23 cellular contexts compared by ENCODE assay signal in genomic region chr9:134892221-134892620, GRCh38. TPM values are rescaled to one million over a fixed set of nuclear protein-coding genes. Genes with fewer than 3 reads are reported as not detected.
"Had no signal": no experiment of that assay in that cellular context is flagged by ENCODE, and none has a peak within 500 bp of the region (broad histone marks: within the 10 kb centered on the region; RNA-seq: fewer than 3 reads in every experiment).

No MANE protein-coding gene starts in this region.

- H3K27ac Mint-ChIP-seq: activated naive CD8-positive, alpha-beta T cell; activated T-helper 2 cell treated with anti-CD3 and anti-CD28 coated beads, Interferon-gamma antibody, Interleukin-2, Interleukin-4, amounts not matched to agents 10 μg/mL and 5 μg/mL and 100 μg/mL, durations not matched to agents 14 hours and 24 hours and 36 hours; mesothelial cell of epicardium; stimulated activated effector memory CD8-positive, alpha-beta T cell treated with anti-CD3 and anti-CD28 coated beads, Interleukin-12 subunit alpha, Interleukin-12 subunit beta, amount 100 ng/mL, for 72 hours had no signal

- H3K4me3 ChIP-seq: body of pancreas, ovary, SK-N-MC, thyroid gland had no signal

- H3K27me3 ChIP-seq: body of pancreas, ovary, thyroid gland had no signal

- DNase-seq: activated CD4-positive, CD25-positive, alpha-beta regulatory T cell treated with anti-CD3 and anti-CD28 coated beads, Interleukin-2, amount 50 U/mL, for 72 hours; activated T-cell treated with anti-CD3 and anti-CD28 coated beads, Interleukin-2, amount 50 U/mL, for 1 hour; amygdala; body of pancreas; central memory CD4-positive, alpha-beta T cell; cortex of kidney; effector CD8-positive, alpha-beta T cell; foreskin keratinocyte; glutamatergic neuron; kidney glomerular epithelial cell; stimulated activated CD4-positive, alpha-beta T cell treated with anti-CD3 and anti-CD28 coated beads, Interleukin-12 subunit alpha, Interleukin-12 subunit beta, amount 100 ng/mL, for 4 hours; stimulated activated CD4-positive, alpha-beta T cell treated with anti-CD3 and anti-CD28 coated beads, Interleukin-2, amount 100 ng/mL, for 24 hours; T-helper 9 cell; thyroid gland had no signal

- H3K27ac ChIP-seq: body of pancreas, foreskin keratinocyte, ovary, SK-N-MC, thyroid gland had no signal

- H3K36me3 ChIP-seq: ovary, thyroid gland had no signal

- H3K9me3 ChIP-seq: ovary, thyroid gland had no signal

- ATAC-seq: body of pancreas; foreskin keratinocyte; stimulated activated effector memory CD8-positive, alpha-beta T cell treated with anti-CD3 and anti-CD28 coated beads, Interleukin-12 subunit alpha, Interleukin-12 subunit beta, amount 100 ng/mL, for 72 hours had no signal

- H3K4me3 Mint-ChIP-seq: activated naive CD8-positive, alpha-beta T cell; mesothelial cell of epicardium; stimulated activated effector memory CD8-positive, alpha-beta T cell treated with anti-CD3 and anti-CD28 coated beads, Interleukin-12 subunit alpha, Interleukin-12 subunit beta, amount 100 ng/mL, for 72 hours had no signal

- H3K36me3 Mint-ChIP-seq: activated naive CD8-positive, alpha-beta T cell; mesothelial cell of epicardium; stimulated activated effector memory CD8-positive, alpha-beta T cell treated with anti-CD3 and anti-CD28 coated beads, Interleukin-12 subunit alpha, Interleukin-12 subunit beta, amount 100 ng/mL, for 72 hours had no signal

- H3K9me3 Mint-ChIP-seq: activated T-helper 2 cell treated with anti-CD3 and anti-CD28 coated beads, Interferon-gamma antibody, Interleukin-2, Interleukin-4, amounts not matched to agents 10 μg/mL and 5 μg/mL and 100 μg/mL, durations not matched to agents 14 hours and 24 hours and 36 hours; mesothelial cell of epicardium; stimulated activated effector memory CD8-positive, alpha-beta T cell treated with anti-CD3 and anti-CD28 coated beads, Interleukin-12 subunit alpha, Interleukin-12 subunit beta, amount 100 ng/mL, for 72 hours had no signal

- H3K4me1 ChIP-seq: body of pancreas, foreskin keratinocyte had no signal

RNA-seq across cellular contexts. Expression of gene FCN2, which starts 11.6 kb away (rescaled TPM):
- total RNA-seq: activated CD8-positive, alpha-beta memory T cell treated with anti-CD3 and anti-CD28 coated beads for 36 hours; activated T-helper 2 cell treated with anti-CD3 and anti-CD28 coated beads, Interferon-gamma antibody, Interleukin-2, Interleukin-4, amounts not matched to agents 10 μg/mL and 5 μg/mL and 100 μg/mL, durations not matched to agents 14 hours and 24 hours and 36 hours; body of pancreas; foreskin keratinocyte; mesothelial cell of epicardium; myocyte had no signal
- polyA plus RNA-seq: foreskin keratinocyte, neural cell had no signal

RNA-seq across cellular contexts. Expression of gene FCN1, which starts 25.5 kb away (rescaled TPM):
- total RNA-seq: activated CD8-positive, alpha-beta memory T cell treated with anti-CD3 and anti-CD28 coated beads for 36 hours; activated T-helper 2 cell treated with anti-CD3 and anti-CD28 coated beads, Interferon-gamma antibody, Interleukin-2, Interleukin-4, amounts not matched to agents 10 μg/mL and 5 μg/mL and 100 μg/mL, durations not matched to agents 14 hours and 24 hours and 36 hours; body of pancreas; foreskin keratinocyte; mesothelial cell of epicardium; myocyte had no signal
- polyA plus RNA-seq: foreskin keratinocyte, neural cell had no signal
